In the genomic region with DNA sequence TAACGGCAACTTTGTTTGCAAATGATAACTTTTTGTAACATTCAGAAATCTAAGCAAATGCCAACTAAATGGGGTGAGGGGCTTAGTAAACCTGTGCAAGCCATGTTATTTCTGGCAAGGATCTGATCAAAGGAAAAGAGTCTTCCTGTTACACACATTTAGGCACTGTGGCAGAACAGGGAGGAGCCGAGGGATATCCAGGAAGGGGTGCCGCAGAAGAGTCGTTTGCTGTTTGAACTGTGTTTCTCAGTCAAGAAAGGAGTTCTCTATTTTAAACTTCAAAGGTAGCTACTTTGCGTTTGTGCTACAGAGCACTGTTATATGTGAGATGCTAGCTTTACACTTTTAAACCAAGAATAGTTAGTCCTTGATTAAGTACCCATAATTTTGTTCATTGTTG, we compare ENCODE assay signal across 21 cellular contexts.
DNase-seq lines count a peak whose midpoint lies in the region; ATAC-seq and TF ChIP-seq lines count a peak whose summit lies in the region.
"Had no signal": no experiment of that assay in that cellular context is flagged by ENCODE, and none has a peak within 500 bp of the region (broad histone marks: within the 10 kb centered on the region; RNA-seq: fewer than 3 reads in every experiment).

No MANE protein-coding gene starts in this region.

- H3K9me3 ChIP-seq in KOPT-K1 (ENCODE audit: insufficient read depth, low read length, poor library complexity, severe bottlenecking) (no peaks in the 10 kb centered on the region), esophagus muscularis mucosa (no peaks in the 10 kb centered on the region), subcutaneous abdominal adipose tissue (ENCODE audit: control insufficient read depth in 5 of 5, low read length in 5 of 5) (no peaks in the 10 kb centered on the region)
- H3K9me3 ChIP-seq: BE2C, HAP-1, right lobe of liver had no signal

- no peaks in the 10 kb centered on the region for H3K36me3 ChIP-seq in KOPT-K1 (ENCODE audit: insufficient read depth, low read length)
- H3K36me3 ChIP-seq in esophagus muscularis mucosa = no peaks in the 10 kb centered on the region
- no peaks in the 10 kb centered on the region for H3K36me3 ChIP-seq in subcutaneous abdominal adipose tissue (ENCODE audit: control insufficient read depth in 5 of 5, insufficient read depth in 5 of 5, low read length in 5 of 5)
- H3K36me3 ChIP-seq: BE2C, HAP-1, right lobe of liver had no signal

- H3K27ac ChIP-seq in KOPT-K1 (ENCODE audit: low read depth, low read length, poor library complexity, severe bottlenecking) = peak overlapping the region; percentile 37
- H3K27ac ChIP-seq in esophagus muscularis mucosa (replicated peaks in 1 of 4) = peak overlapping the region in 1 of 4 donors; percentile 3
- H3K27ac ChIP-seq in subcutaneous abdominal adipose tissue (ENCODE audit: low read depth, low read length) = peak overlapping the region; percentile 13
- H3K27ac ChIP-seq: right lobe of liver had no signal

- H3K9ac ChIP-seq in subcutaneous abdominal adipose tissue (ENCODE audit: low read length in 5 of 5) = no peak overlapping the region

- H3K4me1 ChIP-seq in esophagus muscularis mucosa (peaks cover 6 to 28% (median 11%) of the 10 kb centered on the region in 4 donors), subcutaneous abdominal adipose tissue (ENCODE audit: control insufficient read depth in 5 of 5, insufficient read depth in 5 of 5, low read length in 5 of 5) (peaks cover 0 to 26% (median 8%) of the 10 kb centered on the region in 5 donors)
- H3K4me1 ChIP-seq: BE2C, HAP-1, right lobe of liver had no signal

- no peak for DNase-seq in left ventricle myocardium superior
- no peak for DNase-seq in cardiac septum (ENCODE audit: low spot score)
- DNase-seq in esophagus muscularis mucosa (ENCODE audit: extremely low spot score) = peak; percentile 10
- DNase-seq: activated CD4-positive, alpha-beta T cell treated with anti-CD3 and anti-CD28 coated beads for 1 hour; aorta; BE2C; cerebellar nuclear complex; DMS153; KG1; mesendoderm; NCI-H1105; NCI-H524; nucleus accumbens; right lobe of liver; SHP77; stimulated activated CD4-positive, alpha-beta T cell treated with anti-CD3 and anti-CD28 coated beads, Interleukin-1b, Interleukin-23, amount 100 ng/mL, for 48 hours had no signal

- intact Hi-C loops in left ventricle myocardium superior (cut with micrococcal nuclease) (no loop called here), cardiac septum (cut with DNase I) (no loop called here), esophagus muscularis mucosa (cut with DNase I) (loop anchor here (10.0 kb wide), 1 partner anchor 117 kb away; no protein-coding TSS in a partner anchor)

- TF ChIP-seq CTCF in esophagus muscularis mucosa (IDR thresholded peaks at IDR 0.05) = no peak

- H3K27me3 ChIP-seq in esophagus muscularis mucosa (no peaks in the 10 kb centered on the region), subcutaneous abdominal adipose tissue (ENCODE audit: control insufficient read depth in 5 of 5, insufficient read depth in 4 of 5, low read length in 5 of 5) (no peaks in the 10 kb centered on the region)
- H3K27me3 ChIP-seq: BE2C, right lobe of liver had no signal

- TF ChIP-seq POLR2A in esophagus muscularis mucosa (IDR thresholded peaks at IDR 0.05; ENCODE audit: low read depth) = no peak

- ATAC-seq in left ventricle myocardium superior = peak; percentile 37
- no peak for ATAC-seq in HG03139 (IDR thresholded peaks at IDR 0.05; ENCODE audit: unreplicated experiment)
- no peak for ATAC-seq in GM18873 (IDR thresholded peaks at IDR 0.05; ENCODE audit: low FRiP score, unreplicated experiment)
- ATAC-seq: right lobe of liver had no signal

- 81% methylated on average over 5 of the region's 5 CpGs for WGBS in esophagus muscularis mucosa

- H3K4me3 ChIP-seq in esophagus muscularis mucosa (no peak overlapping the region), subcutaneous abdominal adipose tissue (ENCODE audit: low read depth in 1 of 5, low read length in 5 of 5) (no peak overlapping the region)
- H3K4me3 ChIP-seq: HAP-1, right lobe of liver had no signal

- no peak for TF ChIP-seq EP300 in esophagus muscularis mucosa (IDR thresholded peaks at IDR 0.05)
